ENCODE assay signal across 8 cellular contexts in the genomic region with DNA sequence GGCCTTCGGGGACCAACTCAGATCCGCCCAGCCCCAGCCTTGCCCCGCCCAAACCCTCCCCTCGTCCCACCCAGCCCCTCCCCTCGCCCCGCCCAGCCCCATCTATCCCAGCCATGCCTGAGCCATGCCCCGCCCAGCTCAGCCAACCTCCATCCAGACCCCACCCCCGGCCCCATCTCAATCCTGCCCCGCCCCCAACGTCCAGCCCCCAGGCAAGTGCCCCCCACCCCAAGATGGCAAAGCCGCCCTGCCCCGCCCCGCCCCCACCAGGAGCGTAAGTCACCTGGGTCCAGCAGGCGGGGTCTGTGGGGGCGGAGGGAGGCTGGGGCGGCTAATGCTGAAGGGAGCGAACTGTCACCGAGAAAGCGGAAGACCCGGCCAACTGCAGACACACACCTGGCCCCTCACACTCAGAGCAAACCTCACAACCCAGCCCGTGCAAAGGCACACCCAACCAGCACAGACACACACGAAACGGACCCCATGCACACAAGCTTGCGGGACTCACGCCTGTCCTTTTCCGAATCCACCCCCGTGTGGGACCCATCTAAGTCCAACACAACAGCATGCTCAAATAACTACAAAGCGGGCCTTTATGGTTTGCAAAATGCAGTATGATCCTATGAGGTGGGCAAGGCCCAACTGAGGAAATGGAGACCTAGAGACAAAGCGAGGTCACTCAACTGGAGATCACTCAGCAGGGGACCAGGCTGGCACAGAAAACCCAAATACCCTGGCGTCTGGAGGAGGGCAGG. TPM values are rescaled to one million over a fixed set of nuclear protein-coding genes. Genes with fewer than 3 reads are reported as not detected.
A peak's percentile ranks its signal among the peaks of the same experiment; 100 is the strongest.
DNase-seq lines count a peak whose midpoint lies in the region; ATAC-seq and TF ChIP-seq lines count a peak whose summit lies in the region.

No MANE protein-coding gene starts in this region.

- peaks cover 0 to 2% (median 0%) of the 10 kb centered on the region in 3 donors for H3K27me3 Mint-ChIP-seq in CD14-positive monocyte (ENCODE audit: low read depth in 3 of 3)
- H3K27me3 Mint-ChIP-seq in activated T-cell treated with anti-CD3 and anti-CD28 coated beads, Interleukin-2, amount 50 U/mL, for 4 hours (ENCODE audit: low read depth) = no peaks in the 10 kb centered on the region

- H4K20me1 ChIP-seq in osteoblast (ENCODE audit: insufficient read depth, low read length) = peaks cover 3% of the 10 kb centered on the region

- 12% methylated on average over 3 of the region's 31 CpGs; no CpG with 5 or more reads in 1 of the 2 donors for WGBS in esophagus squamous epithelium, 2 donors

- no peaks in the 10 kb centered on the region for H3K79me2 ChIP-seq in osteoblast (ENCODE audit: insufficient read depth, low read length)

- peaks cover 46% of the 10 kb centered on the region for H3K4me1 Mint-ChIP-seq in CD14-positive monocyte
- H3K4me1 Mint-ChIP-seq in activated T-cell treated with anti-CD3 and anti-CD28 coated beads, Interleukin-2, amount 50 U/mL, for 4 hours (ENCODE audit: low read depth) = peaks cover 45% of the 10 kb centered on the region

- TF ChIP-seq CTCF in CD14-positive monocyte (IDR thresholded peaks at IDR 0.05) (no peak), esophagus squamous epithelium (IDR thresholded peaks at IDR 0.05) (no peak), osteoblast (IDR thresholded peaks at IDR 0.05; ENCODE audit: extremely low read depth, low read depth, low read length) (no peak)

- peak; percentile 22 for ATAC-seq in GM21576 (IDR thresholded peaks at IDR 0.05; ENCODE audit: unreplicated experiment)
- ATAC-seq in activated T-cell treated with anti-CD3 and anti-CD28 coated beads, Interleukin-2, amount 50 U/mL, for 4 hours = no peak
- no peak for ATAC-seq in GM21381 (IDR thresholded peaks at IDR 0.05; ENCODE audit: unreplicated experiment)

- TF ChIP-seq POLR2A in esophagus squamous epithelium (IDR thresholded peaks at IDR 0.05) = no peak

- H3K4me3 Mint-ChIP-seq in CD14-positive monocyte = peak overlapping the region; percentile 69 to 90
- peak overlapping the region; percentile 79 for H3K4me3 Mint-ChIP-seq in activated T-cell treated with anti-CD3 and anti-CD28 coated beads, Interleukin-2, amount 50 U/mL, for 4 hours

- peaks cover 0 to 18% (median 0%) of the 10 kb centered on the region in 3 donors for H3K36me3 ChIP-seq in esophagus squamous epithelium
- H3K36me3 ChIP-seq in osteoblast (ENCODE audit: insufficient read depth, low read length) = no peaks in the 10 kb centered on the region

- H3K36me3 Mint-ChIP-seq in CD14-positive monocyte = peaks cover 10 to 13% of the 10 kb centered on the region in 2 donors
- no peaks in the 10 kb centered on the region for H3K36me3 Mint-ChIP-seq in activated T-cell treated with anti-CD3 and anti-CD28 coated beads, Interleukin-2, amount 50 U/mL, for 4 hours (ENCODE audit: insufficient read depth)

- H3K9me3 ChIP-seq in esophagus squamous epithelium = no peaks in the 10 kb centered on the region
- H3K9me3 ChIP-seq in osteoblast (ENCODE audit: low read depth, low read length) = no peaks in the 10 kb centered on the region

- H2AFZ ChIP-seq in osteoblast (ENCODE audit: low read length) = peak overlapping the region; percentile 89

- peaks cover 16 to 40% (median 18%) of the 10 kb centered on the region in 3 donors for H3K4me1 ChIP-seq in esophagus squamous epithelium
- H3K4me1 ChIP-seq in osteoblast (ENCODE audit: insufficient read depth, low read length) = peaks cover 16% of the 10 kb centered on the region

- intact Hi-C loops in CD14-positive monocyte (cut with micrococcal nuclease) (loop anchor here in 1 of 2 donors (5.0 kb wide), 1 partner anchor 323 kb away; a partner anchor contains a TSS), esophagus squamous epithelium (cut with DNase I) (no loop called here)

- no peaks in the 10 kb centered on the region for H3K27me3 ChIP-seq in esophagus squamous epithelium
- no peaks in the 10 kb centered on the region for H3K27me3 ChIP-seq in osteoblast (ENCODE audit: insufficient read depth, low read length)

- H3K27ac ChIP-seq in esophagus squamous epithelium = peak overlapping the region; percentile 70 to 88 (median 81)
- peak overlapping the region; percentile 50 for H3K27ac ChIP-seq in osteoblast (ENCODE audit: low read depth, low read length)

- no peaks in the 10 kb centered on the region for H3K9me3 Mint-ChIP-seq in CD14-positive monocyte
- H3K9me3 Mint-ChIP-seq in activated T-cell treated with anti-CD3 and anti-CD28 coated beads, Interleukin-2, amount 50 U/mL, for 4 hours = no peaks in the 10 kb centered on the region

- DNase-seq in CD14-positive monocyte (ENCODE audit: low spot score) (no peak), NCI-H146 (lab: John Stamatoyannopoulos, UW) (peak; percentile 87), esophagus squamous epithelium (lab: John Stamatoyannopoulos, UW) (no peak), osteoblast (ENCODE audit: insufficient read length, low spot score, missing footprints) (peak; percentile 85), putamen (ENCODE audit: low spot score) (no peak)
- DNase-seq in activated T-cell treated with anti-CD3 and anti-CD28 coated beads, Interleukin-2, amount 50 U/mL, for 4 hours = peak; percentile 60

- H3K27ac Mint-ChIP-seq in CD14-positive monocyte = peak overlapping the region; percentile 74 to 92 (median 87)

- peak overlapping the region; percentile 95 for H3K4me2 ChIP-seq in osteoblast (ENCODE audit: insufficient read depth, low read length)

- H3K4me3 ChIP-seq in esophagus squamous epithelium (peak overlapping the region; percentile 34 to 71 (median 54)), osteoblast (ENCODE audit: insufficient read depth, low read length) (peak overlapping the region; percentile 79)

RNA-seq across cellular contexts. Expression of a gene that starts 11.5 kb away (rescaled TPM):
- 10 to 100 TPM in 1 of 2 donors, 1 to 10 TPM in 1; 6.9 to 15.3 TPM for polyA plus RNA-seq in CD14-positive monocyte
- total RNA-seq in activated T-cell treated with anti-CD3 and anti-CD28 coated beads, Interleukin-2, amount 50 U/mL, for 4 hours = 10 to 100 TPM; 52.0 to 72.2 (median 64.5) TPM
- 100 to 1,000 TPM in 1 of 4 donors, 10 to 100 TPM in 3; 44.2 to 121 (median 60.7) TPM for total RNA-seq in esophagus squamous epithelium
- 115 and 121 TPM in 2 replicates for total RNA-seq in osteoblast

RNA-seq across cellular contexts. Expression of a gene that starts 13.9 kb away (rescaled TPM):
- polyA plus RNA-seq in CD14-positive monocyte = under 1 TPM in 1 of 2 donors, not detected in 1; 0.48 TPM
- under 1 TPM; 0.23 to 0.63 (median 0.37) TPM for total RNA-seq in activated T-cell treated with anti-CD3 and anti-CD28 coated beads, Interleukin-2, amount 50 U/mL, for 4 hours
- total RNA-seq in esophagus squamous epithelium = 1 to 10 TPM in 2 of 4 donors, not detected in 2; 1.2 to 1.5 TPM
- 0.88 and 1.4 TPM in 2 replicates for total RNA-seq in osteoblast

RNA-seq across cellular contexts. Expression of a gene that starts 46.5 kb away (rescaled TPM):
- polyA plus RNA-seq in CD14-positive monocyte = 1 to 10 TPM; 1.2 to 3.8 TPM
- total RNA-seq in activated T-cell treated with anti-CD3 and anti-CD28 coated beads, Interleukin-2, amount 50 U/mL, for 4 hours = 100 to 1,000 TPM; 213 to 285 (median 265) TPM
- 10 to 100 TPM; 36.7 to 91.3 (median 52.2) TPM for total RNA-seq in esophagus squamous epithelium
- 47.7 and 64.8 TPM in 2 replicates for total RNA-seq in osteoblast

RNA-seq across cellular contexts. Expression of a gene that starts 53.8 kb away (rescaled TPM):
- polyA plus RNA-seq in CD14-positive monocyte = not detected
- total RNA-seq in activated T-cell treated with anti-CD3 and anti-CD28 coated beads, Interleukin-2, amount 50 U/mL, for 4 hours = under 1 TPM in 1 of 3 donors, not detected in 2; 0.24 TPM
- not detected for total RNA-seq in esophagus squamous epithelium
- not detected in 2 replicates for total RNA-seq in osteoblast

Comparison
In these comparisons a context has a peak if more than half of its experiments do, and no peak if none do; other contexts are left out.
1. DNase-seq: peak in NCI-H146 (single experiment), activated T-cell treated with anti-CD3 and anti-CD28 coated beads, Interleukin-2, amount 50 U/mL, for 4 hours (single experiment) and osteoblast (single experiment); none in CD14-positive monocyte (single experiment), esophagus squamous epithelium (single experiment) and putamen (single experiment).